In genomic region chr6:131779304-131779703, GRCh38 we compare ENCODE assay signal across 2 cellular contexts.
TF ChIP-seq lines count a peak whose summit lies in the region.

No MANE protein-coding gene starts in this region.

TF ChIP-seq in HepG2, 621 proteins besides CTCF, POLR2A, EP300 and RAD21:
- TF ChIP-seq MAFK (conservative IDR thresholded peaks at IDR 0.05 in 1 of 2, IDR thresholded peaks at IDR 0.05 in 1 of 2; ENCODE audit: low read length in 2 of 2) (peak; percentile 12 to 38; a peak in 1 of 4 replicates), SPEN (CRISPR knock-in tag; IDR thresholded peaks at IDR 0.05; ENCODE audit: low read depth) (no peak), PRDM10 (CRISPR knock-in tag; IDR thresholded peaks at IDR 0.05; ENCODE audit: low read depth) (peak; percentile 53; the same call in 1 of the 2 replicates)
TF ChIP-seq in HepG2: peak in this region for 2.

TF ChIP-seq in K562, 482 proteins besides CTCF, POLR2A, EP300 and RAD21:
- TF ChIP-seq PRDM10 (IDR thresholded peaks at IDR 0.05; ENCODE audit: partially characterized antibody), result peak; percentile 38
- no peak for TF ChIP-seq ZBTB12 (CRISPR knock-in tag; IDR thresholded peaks at IDR 0.05)
TF ChIP-seq in K562: peak in this region for 1.
